ENCODE assay signal across 17 cellular contexts in the genomic region with DNA sequence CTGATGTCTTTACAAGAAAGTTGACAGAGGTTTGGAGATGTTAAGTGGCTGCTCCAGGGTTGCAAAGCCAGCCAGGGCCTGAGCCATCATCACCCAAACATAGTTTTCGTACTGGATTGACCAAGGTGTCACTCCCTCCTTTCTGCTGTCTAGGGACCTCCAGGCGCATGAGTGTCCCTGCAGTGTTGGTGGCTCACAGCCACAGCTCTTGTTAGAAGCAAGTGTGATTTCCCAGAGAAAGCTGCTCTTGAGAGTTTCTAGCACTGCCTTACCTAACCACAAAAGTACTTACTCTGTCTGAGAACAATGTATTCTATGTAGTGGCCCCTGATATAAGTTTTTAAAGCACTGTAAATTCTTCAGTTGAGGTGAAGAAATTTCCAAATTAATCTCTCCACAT.
A peak's percentile ranks its signal among the peaks of the same experiment; 100 is the strongest.
DNase-seq lines count a peak whose midpoint lies in the region; ATAC-seq, FAIRE-seq and TF ChIP-seq lines count a peak whose summit lies in the region.
"Had no signal": no experiment of that assay in that cellular context is flagged by ENCODE, and none has a peak within 500 bp of the region (broad histone marks: within the 10 kb centered on the region; RNA-seq: fewer than 3 reads in every experiment).

No MANE protein-coding gene starts in this region.

- ATAC-seq in HG03520 (IDR thresholded peaks at IDR 0.05; ENCODE audit: unreplicated experiment) (peak; percentile 50), lung (ENCODE audit: insufficient read depth, low FRiP score) (peak; percentile 64)
- ATAC-seq: HCT116, Right ventricle myocardium inferior, SK-N-SH treated with all-trans-retinoic acid at 6 μM for 48 hours had no signal

- peaks cover 6% of the 10 kb centered on the region for H3K36me3 Mint-ChIP-seq in Caco-2 (ENCODE audit: insufficient read depth, unreplicated experiment)
- H3K36me3 Mint-ChIP-seq in CD8-positive, alpha-beta memory T cell: no peaks in the 10 kb centered on the region

- H3K27ac Mint-ChIP-seq in Caco-2 (ENCODE audit: unreplicated experiment): peak overlapping the region; percentile 22
- H3K27ac Mint-ChIP-seq in CD8-positive, alpha-beta memory T cell: no peak overlapping the region
- H3K27ac Mint-ChIP-seq: CD4-positive, alpha-beta T cell had no signal

- H3K9me3 Mint-ChIP-seq in Caco-2 (ENCODE audit: unreplicated experiment): no peaks in the 10 kb centered on the region
- peaks cover 0 to 2% (median 1%) of the 10 kb centered on the region in 5 donors for H3K9me3 Mint-ChIP-seq in CD8-positive, alpha-beta memory T cell
- H3K9me3 Mint-ChIP-seq: CD4-positive, alpha-beta T cell had no signal

- FAIRE-seq in GM19239 (lab: Jason Lieb, UNC): no peak
- FAIRE-seq: HTR-8/SVneo had no signal

- no TSS peak for BruUV-seq in Caco-2 (replicated peaks; lab: Mats Ljungman, UMichigan)

- no peaks in the 10 kb centered on the region for H3K36me3 ChIP-seq in Caco-2 (ENCODE audit: control insufficient read depth, insufficient read depth, low read length)
- no peaks in the 10 kb centered on the region for H3K36me3 ChIP-seq in lung (ENCODE audit: control insufficient read depth in 2 of 2, insufficient read depth in 2 of 2, low read length in 2 of 2)
- H3K36me3 ChIP-seq in CD8-positive, alpha-beta memory T cell (ENCODE audit: insufficient read depth, low read length): no peaks in the 10 kb centered on the region

- H3K4me1 ChIP-seq in Caco-2: peaks cover 24% of the 10 kb centered on the region
- peaks cover 0 to 1% of the 10 kb centered on the region in 2 donors for H3K4me1 ChIP-seq in lung (ENCODE audit: control insufficient read depth in 2 of 2, insufficient read depth in 2 of 2, low read length in 2 of 2)
- no peaks in the 10 kb centered on the region for H3K4me1 ChIP-seq in CD8-positive, alpha-beta memory T cell (ENCODE audit: insufficient read depth, low read length)

- H3K4me1 Mint-ChIP-seq in Caco-2 (ENCODE audit: low read depth, unreplicated experiment): peaks cover 21% of the 10 kb centered on the region
- H3K4me1 Mint-ChIP-seq in CD8-positive, alpha-beta memory T cell: no peaks in the 10 kb centered on the region

- DNase-seq in Caco-2 (no peak), SK-N-DZ (ENCODE audit: low spot score) (peak; percentile 11), lung (ENCODE audit: low spot score) (peak; percentile 37), HCEC 1CT (no peak), GM19239 (ENCODE audit: insufficient read length, low spot score) (no peak), A172 (ENCODE audit: low spot score) (no peak)
- no peak for DNase-seq in CD8-positive, alpha-beta memory T cell
- DNase-seq: AML-193; CD4-positive, alpha-beta T cell; NCI-H1694; NCI-H510A; PC-9 had no signal

- CTCF ChIA-PET in Caco-2 (lab: Charles Lee): no interaction called here
- CTCF ChIA-PET in CD8-positive, alpha-beta memory T cell (lab: Charles Lee): no interaction called here

- WGBS in lung, 2 donors: 52 to 84% methylated on average over 2 of the region's 2 CpGs

- no peaks in the 10 kb centered on the region for H3K9me3 ChIP-seq in Caco-2
- no peaks in the 10 kb centered on the region for H3K9me3 ChIP-seq in lung (ENCODE audit: control insufficient read depth in 2 of 2, insufficient read depth in 1 of 2, low read length in 1 of 2)
- no peaks in the 10 kb centered on the region for H3K9me3 ChIP-seq in CD8-positive, alpha-beta memory T cell (ENCODE audit: low read length)

- intact Hi-C loops in Caco-2 (cut with micrococcal nuclease; ENCODE audit: unreplicated experiment): no loop called here

- H3K4me3 Mint-ChIP-seq in Caco-2 (ENCODE audit: unreplicated experiment): no peak overlapping the region
- H3K4me3 Mint-ChIP-seq in CD8-positive, alpha-beta memory T cell: no peak overlapping the region
- H3K4me3 Mint-ChIP-seq: CD4-positive, alpha-beta T cell had no signal

- POLR2A ChIA-PET in Caco-2 (lab: Charles Lee): no interaction called here
- POLR2A ChIA-PET in CD8-positive, alpha-beta memory T cell (lab: Charles Lee): no interaction called here

- H3K27me3 ChIP-seq in Caco-2 (replicated peaks; ENCODE audit: control insufficient read depth, insufficient read depth, low read length) (no peaks in the 10 kb centered on the region), lung (ENCODE audit: control insufficient read depth, insufficient read depth) (no peaks in the 10 kb centered on the region)
- no peaks in the 10 kb centered on the region for H3K27me3 ChIP-seq in CD8-positive, alpha-beta memory T cell (ENCODE audit: insufficient read depth, low read length, poor library complexity, severe bottlenecking)

- no peak overlapping the region for H3K27ac ChIP-seq in lung (ENCODE audit: low read depth in 1 of 2, low read length in 1 of 2)
- no peak overlapping the region for H3K27ac ChIP-seq in CD8-positive, alpha-beta memory T cell (ENCODE audit: low read depth, low read length)
- H3K27ac ChIP-seq: PC-9 had no signal

- H3K4me3 ChIP-seq in Caco-2 (ENCODE audit: low read depth, low read length) (no peak overlapping the region), lung (no peak overlapping the region)
- H3K4me3 ChIP-seq in CD8-positive, alpha-beta memory T cell (ENCODE audit: low read length): no peak overlapping the region
- H3K4me3 ChIP-seq: PC-9 had no signal

- no peak for TF ChIP-seq CTCF in Caco-2 (IDR thresholded peaks at IDR 0.05; ENCODE audit: insufficient read depth in 1 of 2, low read depth in 1 of 2, low read length in 1 of 2, severe bottlenecking in 1 of 2, unreplicated experiment in 1 of 2)
- TF ChIP-seq CTCF in lung (IDR thresholded peaks at IDR 0.05; ENCODE audit: control extremely low read depth, extremely low read depth): no peak

- H3K27me3 Mint-ChIP-seq in Caco-2 (ENCODE audit: insufficient read depth, unreplicated experiment): no peaks in the 10 kb centered on the region
- H3K27me3 Mint-ChIP-seq in CD8-positive, alpha-beta memory T cell: no peaks in the 10 kb centered on the region
- H3K27me3 Mint-ChIP-seq: CD4-positive, alpha-beta T cell had no signal

Comparison
In these comparisons a context has a peak if more than half of its experiments do, and no peak if none do; other contexts are left out.
1. DNase-seq: peak in SK-N-DZ (single experiment) and lung (single experiment); none in Caco-2 (0 of 2), CD8-positive, alpha-beta memory T cell (0 of 5), HCEC 1CT (single experiment), GM19239 (single experiment) and A172 (single experiment).